ENCODE assay signal across 20 cellular contexts in the genomic region with DNA sequence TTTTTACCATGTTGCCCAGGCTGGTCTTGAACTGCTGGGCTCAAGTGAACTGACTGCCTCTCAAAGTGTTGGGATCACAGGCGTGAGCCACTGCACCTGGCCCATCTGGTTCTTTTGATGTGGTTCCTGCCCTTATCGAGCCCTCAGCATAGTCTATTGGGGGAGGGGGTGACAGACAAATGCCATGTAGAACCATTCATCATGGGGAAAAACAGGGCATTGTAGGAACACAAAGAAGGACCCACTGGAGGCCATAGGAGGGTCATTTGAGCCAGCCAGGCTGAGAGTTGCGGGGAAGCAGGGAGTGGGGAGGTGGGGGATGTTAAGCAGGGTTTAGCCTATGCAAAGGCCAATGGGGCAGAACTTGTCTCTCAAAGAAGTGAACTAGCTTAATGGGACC.
"Had no signal": no experiment of that assay in that cellular context is flagged by ENCODE, and none has a peak within 500 bp of the region (broad histone marks: within the 10 kb centered on the region; RNA-seq: fewer than 3 reads in every experiment).

No MANE protein-coding gene starts in this region.

- H3K4me3 ChIP-seq: esophagus muscularis mucosa, left lung, right atrium auricular region, spleen, suprapubic skin, upper lobe of right lung had no signal

- H3K9ac ChIP-seq: parathyroid adenoma had no signal

- H3K4me3 Mint-ChIP-seq: activated naive CD8-positive, alpha-beta T cell; activated T-cell treated with anti-CD3 and anti-CD28 coated beads, Interleukin-2, amount 50 U/mL, for 4 hours; nephron; T-helper 2 cell treated with Interferon-gamma antibody and Interleukin-4, amounts not matched to agents 5 μg/mL and 100 μg/mL, for 36 hours had no signal

- H3K27ac ChIP-seq: brain microvascular endothelial cell, esophagus muscularis mucosa, left lung, parathyroid adenoma, right atrium auricular region, spleen, suprapubic skin, upper lobe of right lung had no signal

- H3K36me3 ChIP-seq: brain microvascular endothelial cell, esophagus muscularis mucosa, left lung, right atrium auricular region, spleen, suprapubic skin, upper lobe of right lung had no signal

- H3K9me3 ChIP-seq: esophagus muscularis mucosa, left lung, right atrium auricular region, spleen, suprapubic skin, upper lobe of right lung had no signal

- H3K27ac Mint-ChIP-seq: activated naive CD8-positive, alpha-beta T cell; nephron; T-helper 2 cell treated with Interferon-gamma antibody and Interleukin-4, amounts not matched to agents 5 μg/mL and 100 μg/mL, for 36 hours had no signal

- DNase-seq: activated CD4-positive, alpha-beta T cell treated with anti-CD3 and anti-CD28 coated beads, Interleukin-2, amount 50 U/mL, for 4 hours; activated CD4-positive, CD25-positive, alpha-beta regulatory T cell treated with anti-CD3 and anti-CD28 coated beads, Interleukin-2, amount 50 U/mL, for 72 hours; activated effector memory CD4-positive, alpha-beta T cell treated with anti-CD3 and anti-CD28 coated beads, Interleukin-2, amount 50 U/mL, for 16 hours; activated T-cell treated with anti-CD3 and anti-CD28 coated beads, Interleukin-2, amount 50 U/mL, for 4 hours; brain microvascular endothelial cell; cerebellar nuclear complex; dermis blood vessel endothelial cell; glutamatergic neuron; left lung; mesenchymal stem cell; spleen; stimulated activated naive CD4-positive, alpha-beta T cell; upper lobe of right lung had no signal

- H3K9me3 Mint-ChIP-seq: nephron had no signal

- H3K36me3 Mint-ChIP-seq: activated naive CD8-positive, alpha-beta T cell had no signal

- H3K27me3 ChIP-seq: brain microvascular endothelial cell, esophagus muscularis mucosa, right atrium auricular region, suprapubic skin had no signal

- H3K4me1 ChIP-seq: esophagus muscularis mucosa, left lung, parathyroid adenoma, right atrium auricular region, spleen, suprapubic skin, upper lobe of right lung had no signal
